15 cellular contexts compared by ENCODE assay signal in genomic region chr3:77159182-77159581, GRCh38.
DNase-seq lines count a peak whose midpoint lies in the region; ATAC-seq, FAIRE-seq and TF ChIP-seq lines count a peak whose summit lies in the region.
"Had no signal": no experiment of that assay in that cellular context is flagged by ENCODE, and none has a peak within 500 bp of the region (broad histone marks: within the 10 kb centered on the region; RNA-seq: fewer than 3 reads in every experiment).

No MANE protein-coding gene starts in this region.

- ATAC-seq in GM18868 (IDR thresholded peaks at IDR 0.05; ENCODE audit: unreplicated experiment): no peak
- ATAC-seq: left ventricle myocardium superior had no signal

- no peaks in the 10 kb centered on the region for H4K20me1 ChIP-seq in SU-DHL-6 (ENCODE audit: low read depth, low read length)
- H4K20me1 ChIP-seq in keratinocyte (ENCODE audit: control insufficient read depth, extremely low read depth, insufficient read depth, low read length): no peaks in the 10 kb centered on the region

- H3K9me2 ChIP-seq in SU-DHL-6 (replicated peaks; ENCODE audit: insufficient read depth, low read length): no peaks in the 10 kb centered on the region

- H2AFZ ChIP-seq in SU-DHL-6 (ENCODE audit: low read depth, low read length, severe bottlenecking) (no peak overlapping the region), keratinocyte (ENCODE audit: control insufficient read depth, low read length) (no peak overlapping the region)

- TF ChIP-seq CTCF in SU-DHL-6 (IDR thresholded peaks at IDR 0.05; ENCODE audit: insufficient read depth, low read length, poor library complexity, severe bottlenecking) (no peak), keratinocyte (optimal IDR thresholded peaks at IDR 0.05 in 1 of 3, IDR thresholded peaks at IDR 0.05 in 1 of 3, conservative IDR thresholded peaks at IDR 0.05 in 1 of 3; ENCODE audit: extremely low read depth in 1 of 3, insufficient read depth in 2 of 3, low read length in 3 of 3) (peak in 2 of 3 experiments; percentile 25 to 26)

- DNase-seq in ACHN: peak; percentile 3
- DNase-seq in HEK293T (ENCODE audit: extremely low spot score): peak; percentile 23
- no peak for DNase-seq in keratinocyte (ENCODE audit: low read depth, low spot score)
- DNase-seq in activated gamma-delta T cell (lab: John Stamatoyannopoulos, UW): no peak
- DNase-seq in activated CD4-positive, alpha-beta T cell treated with anti-CD3 and anti-CD28 coated beads, Interleukin-2, amount 50 U/mL, for 4 hours: no peak
- DNase-seq in NOMO-1 treated with dmso at 0.1 percent for 144 hours (lab: John Stamatoyannopoulos, UW; ENCODE audit: unreplicated experiment): no peak
- DNase-seq: AML-193, IMR-90, left ventricle myocardium superior, NCI-H345, SW 1271, testis had no signal

- 0 out of 2 replicates have a peak, but pooled peaks cover 13% of the 10 kb centered on the region for H3F3A ChIP-seq in SU-DHL-6 (ENCODE audit: insufficient read depth)

- no peaks in the 10 kb centered on the region for H3K4me1 ChIP-seq in keratinocyte (ENCODE audit: control insufficient read depth, extremely low read depth, insufficient read depth, low read length)
- H3K4me1 ChIP-seq: testis had no signal

- no peak overlapping the region for H3K4me2 ChIP-seq in SU-DHL-6 (ENCODE audit: low read depth, low read length, poor library complexity, severe bottlenecking)
- H3K4me2 ChIP-seq in keratinocyte (ENCODE audit: control insufficient read depth, extremely low read depth, insufficient read depth, low read depth, low read length): no peak overlapping the region
- H3K4me2 ChIP-seq: smooth muscle cell had no signal

- no peaks in the 10 kb centered on the region for H3K9me3 ChIP-seq in SU-DHL-6 (ENCODE audit: insufficient read depth, low read length)
- H3K9me3 ChIP-seq in keratinocyte (ENCODE audit: control insufficient read depth, low read depth, low read length): no peaks in the 10 kb centered on the region
- H3K9me3 ChIP-seq: testis had no signal

- CTCF ChIA-PET in HEK293T (lab: Yijun Ruan, JAX): interaction anchor here (0.6 to 1.6 kb wide), 7 partner anchors 11 to 116 kb away, joined by 3 to 6 read pairs (median 6); no protein-coding TSS in a partner anchor

- no peak for FAIRE-seq in keratinocyte (lab: Jason Lieb, UNC)

- dilution Hi-C loops in keratinocyte (cut with MboI; ENCODE audit: extremely low pct_ligation_motif_present, low sequenced_read_pairs): no loop called here

- H3K36me3 ChIP-seq in SU-DHL-6 (ENCODE audit: low read length) (no peaks in the 10 kb centered on the region), keratinocyte (ENCODE audit: control insufficient read depth in 2 of 2, extremely low read depth in 1 of 2, insufficient read depth in 2 of 2, low read length in 2 of 2) (no peaks in the 10 kb centered on the region)

- POLR2A ChIA-PET in HEK293T (lab: Yijun Ruan, JAX): interaction anchor here (0.6 kb wide), 1 partner anchor 184 kb away, joined by 4 read pairs; no protein-coding TSS in a partner anchor

- H3K9me1 ChIP-seq in keratinocyte (ENCODE audit: control insufficient read depth, extremely low read depth, insufficient read depth, low read length): no peaks in the 10 kb centered on the region

- H3K9ac ChIP-seq in SU-DHL-6 (ENCODE audit: low read length) (no peak overlapping the region), keratinocyte (ENCODE audit: control insufficient read depth, extremely low read depth, insufficient read depth, low read length) (no peak overlapping the region)

- peak overlapping the region; percentile 27; the same call in 1 of the 2 replicates for H3K27ac ChIP-seq in SU-DHL-6 (ENCODE audit: low read depth, low read length)
- H3K27ac ChIP-seq in keratinocyte (ENCODE audit: control insufficient read depth, insufficient read depth, low read length): no peak overlapping the region
- H3K27ac ChIP-seq: testis had no signal

- H3K27me3 ChIP-seq in SU-DHL-6 (ENCODE audit: low read length) (no peaks in the 10 kb centered on the region), keratinocyte (ENCODE audit: control insufficient read depth, extremely low read depth, insufficient read depth, low read length) (no peaks in the 10 kb centered on the region)
- H3K27me3 ChIP-seq: testis had no signal

- in situ Hi-C loops in ACHN (cut with HindIII; ENCODE audit: low pct_ligation_motif_present, low pct_unique_long_range_greater_than_20kb, low sequenced_read_pairs): no loop called here

- H3K4me3 ChIP-seq in SU-DHL-6 (ENCODE audit: insufficient read depth, low read length, poor library complexity, severe bottlenecking) (no peak overlapping the region), keratinocyte (ENCODE audit: control insufficient read depth in 2 of 3, extremely low read depth in 1 of 3, insufficient read depth in 2 of 3, low read depth in 1 of 3, low read length in 3 of 3) (no peak overlapping the region)
- H3K4me3 ChIP-seq: smooth muscle cell, testis had no signal

- no peaks in the 10 kb centered on the region for H3K79me2 ChIP-seq in SU-DHL-6 (ENCODE audit: insufficient read depth, low read length)
- H3K79me2 ChIP-seq in keratinocyte (ENCODE audit: control insufficient read depth, insufficient read depth, low read length): no peaks in the 10 kb centered on the region

TF ChIP-seq in HEK293T, 16 proteins besides CTCF, POLR2A, EP300 and RAD21:
- no peak for TF ChIP-seq LEF1 (IDR thresholded peaks at IDR 0.05; ENCODE audit: borderline replicate concordance)
- TF ChIP-seq ZNF384 (IDR thresholded peaks at IDR 0.05): no peak
- TF ChIP-seq BHLHE40 (IDR thresholded peaks at IDR 0.05; ENCODE audit: borderline replicate concordance): no peak
- no peak for TF ChIP-seq HDGF (IDR thresholded peaks at IDR 0.05; ENCODE audit: borderline replicate concordance)
- no peak for TF ChIP-seq ELF4 (IDR thresholded peaks at IDR 0.05)
- no peak for TF ChIP-seq SUZ12 (IDR thresholded peaks at IDR 0.05)
- no peak for TF ChIP-seq TARDBP (IDR thresholded peaks at IDR 0.05)
- TF ChIP-seq FOXA1 (IDR thresholded peaks at IDR 0.05): no peak
- TF ChIP-seq NFRKB (IDR thresholded peaks at IDR 0.05): no peak
- TF ChIP-seq FOXK2 (IDR thresholded peaks at IDR 0.05): no peak
- no peak for TF ChIP-seq SP1 (IDR thresholded peaks at IDR 0.05)
- TF ChIP-seq PKNOX1 (IDR thresholded peaks at IDR 0.05): no peak
- TF ChIP-seq CTBP1 (IDR thresholded peaks at IDR 0.05; ENCODE audit: borderline replicate concordance): no peak
- no peak for TF ChIP-seq L3MBTL2 (conservative IDR thresholded peaks at IDR 0.05)
- TF ChIP-seq ARNT (IDR thresholded peaks at IDR 0.05): no peak

Comparison
In these comparisons a context has a peak if more than half of its experiments do, and no peak if none do; other contexts are left out.
1. DNase-seq: peak in ACHN (single experiment) and HEK293T (single experiment); none in keratinocyte (single experiment), activated gamma-delta T cell (single experiment), activated CD4-positive, alpha-beta T cell treated with anti-CD3 and anti-CD28 coated beads, Interleukin-2, amount 50 U/mL, for 4 hours (0 of 2) and NOMO-1 treated with dmso at 0.1 percent for 144 hours (single experiment).